In the genomic region with DNA sequence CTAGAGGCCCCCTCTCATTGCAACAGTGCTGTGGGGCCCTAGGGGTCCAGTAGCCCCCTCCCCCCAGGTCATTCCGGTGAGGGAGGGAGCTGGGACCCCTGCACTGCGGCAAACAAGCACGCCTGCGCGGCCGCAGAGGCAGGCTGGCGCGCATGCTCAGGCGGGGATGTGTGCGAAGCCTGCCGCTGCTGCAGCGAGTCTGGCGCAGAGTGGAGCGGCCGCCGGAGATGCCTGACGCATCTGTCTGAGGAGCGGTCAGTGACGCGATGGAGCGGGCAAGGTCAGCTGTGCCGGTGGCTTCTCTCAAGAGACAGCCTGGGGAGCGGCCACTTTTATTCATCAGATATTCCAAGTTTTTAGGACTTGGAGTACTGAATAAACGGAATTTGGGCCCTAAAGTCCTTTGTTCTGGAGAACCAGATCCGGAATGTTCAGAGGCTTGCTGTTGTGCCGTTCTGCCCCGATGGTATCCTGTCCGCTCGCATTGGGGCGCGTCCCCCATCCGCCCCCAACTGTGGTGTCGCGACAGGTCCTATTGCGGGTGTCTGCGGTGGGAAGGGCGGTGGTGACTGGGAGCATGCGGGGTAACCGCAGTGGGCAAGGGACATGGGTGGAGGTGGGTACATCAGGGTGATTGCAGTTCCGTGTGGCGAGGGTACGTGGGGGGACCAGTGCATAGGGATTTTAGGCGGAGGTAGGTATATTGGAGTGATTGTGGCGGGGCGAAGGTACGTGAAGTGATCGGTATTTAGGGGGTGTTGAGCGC, we compare ENCODE assay signal across 1 cellular context.
TF ChIP-seq lines count a peak whose summit lies in the region.

TSS of gene SNRPN (plus strand) at position 205 of the 766 bp plus-strand sequence. CDS start 19,467 bp downstream, outside the sequence.
A gene with protein sequence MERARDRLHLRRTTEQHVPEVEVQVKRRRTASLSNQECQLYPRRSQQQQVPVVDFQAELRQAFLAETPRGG (plus strand): TSS at position 205 of the 766 bp plus-strand sequence. CDS start 62 bp downstream, at position 267.

TF ChIP-seq in HepG2, 621 proteins besides CTCF, POLR2A, EP300 and RAD21 (continued from another document and continues in another):
- TF ChIP-seq, protein P1, sequence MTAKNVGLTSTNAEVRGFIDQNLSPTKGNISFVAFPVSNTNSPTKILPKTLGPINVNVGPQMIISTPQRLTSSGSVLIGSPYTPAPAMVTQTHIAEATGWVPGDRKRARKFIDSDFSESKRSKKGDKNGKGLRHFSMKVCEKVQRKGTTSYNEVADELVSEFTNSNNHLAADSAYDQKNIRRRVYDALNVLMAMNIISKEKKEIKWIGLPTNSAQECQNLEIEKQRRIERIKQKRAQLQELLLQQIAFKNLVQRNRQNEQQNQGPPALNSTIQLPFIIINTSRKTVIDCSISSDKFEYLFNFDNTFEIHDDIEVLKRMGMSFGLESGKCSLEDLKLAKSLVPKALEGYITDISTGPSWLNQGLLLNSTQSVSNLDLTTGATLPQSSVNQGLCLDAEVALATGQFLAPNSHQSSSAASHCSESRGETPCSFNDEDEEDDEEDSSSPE (CRISPR knock-in tag; IDR thresholded peaks at IDR 0.05), result peak; percentile 24; the same call in 1 of the 2 replicates
- no peak for TF ChIP-seq ZNF790 (CRISPR knock-in tag; IDR thresholded peaks at IDR 0.05; ENCODE audit: borderline replicate concordance)
- no peak for TF ChIP-seq NCOR1 (IDR thresholded peaks at IDR 0.05; ENCODE audit: borderline replicate concordance, low read length)
- TF ChIP-seq NCOA1 (CRISPR knock-in tag; IDR thresholded peaks at IDR 0.05), result no peak
- peak; percentile 96 for TF ChIP-seq POLR2AphosphoS5 (IDR thresholded peaks at IDR 0.05; ENCODE audit: low read depth, low read length)
- TF ChIP-seq THYN1 (CRISPR knock-in tag; IDR thresholded peaks at IDR 0.05; ENCODE audit: borderline replicate concordance, low read depth), result no peak
- TF ChIP-seq, protein P2, sequence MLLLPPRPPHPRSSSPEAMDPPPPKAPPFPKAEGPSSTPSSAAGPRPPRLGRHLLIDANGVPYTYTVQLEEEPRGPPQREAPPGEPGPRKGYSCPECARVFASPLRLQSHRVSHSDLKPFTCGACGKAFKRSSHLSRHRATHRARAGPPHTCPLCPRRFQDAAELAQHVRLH (CRISPR knock-in tag; IDR thresholded peaks at IDR 0.05; ENCODE audit: borderline replicate concordance, low read depth), result no peak
- no peak for TF ChIP-seq CREB3 (CRISPR knock-in tag; IDR thresholded peaks at IDR 0.05)
- TF ChIP-seq, protein P3, sequence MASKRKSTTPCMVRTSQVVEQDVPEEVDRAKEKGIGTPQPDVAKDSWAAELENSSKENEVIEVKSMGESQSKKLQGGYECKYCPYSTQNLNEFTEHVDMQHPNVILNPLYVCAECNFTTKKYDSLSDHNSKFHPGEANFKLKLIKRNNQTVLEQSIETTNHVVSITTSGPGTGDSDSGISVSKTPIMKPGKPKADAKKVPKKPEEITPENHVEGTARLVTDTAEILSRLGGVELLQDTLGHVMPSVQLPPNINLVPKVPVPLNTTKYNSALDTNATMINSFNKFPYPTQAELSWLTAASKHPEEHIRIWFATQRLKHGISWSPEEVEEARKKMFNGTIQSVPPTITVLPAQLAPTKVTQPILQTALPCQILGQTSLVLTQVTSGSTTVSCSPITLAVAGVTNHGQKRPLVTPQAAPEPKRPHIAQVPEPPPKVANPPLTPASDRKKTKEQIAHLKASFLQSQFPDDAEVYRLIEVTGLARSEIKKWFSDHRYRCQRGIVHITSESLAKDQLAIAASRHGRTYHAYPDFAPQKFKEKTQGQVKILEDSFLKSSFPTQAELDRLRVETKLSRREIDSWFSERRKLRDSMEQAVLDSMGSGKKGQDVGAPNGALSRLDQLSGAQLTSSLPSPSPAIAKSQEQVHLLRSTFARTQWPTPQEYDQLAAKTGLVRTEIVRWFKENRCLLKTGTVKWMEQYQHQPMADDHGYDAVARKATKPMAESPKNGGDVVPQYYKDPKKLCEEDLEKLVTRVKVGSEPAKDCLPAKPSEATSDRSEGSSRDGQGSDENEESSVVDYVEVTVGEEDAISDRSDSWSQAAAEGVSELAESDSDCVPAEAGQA (IDR thresholded peaks at IDR 0.05; ENCODE audit: low read depth), result no peak
- TF ChIP-seq, protein P3 (CRISPR knock-in tag; IDR thresholded peaks at IDR 0.05; ENCODE audit: borderline replicate concordance), result no peak
- TF ChIP-seq NRL (CRISPR knock-in tag; IDR thresholded peaks at IDR 0.05; ENCODE audit: borderline replicate concordance), result no peak
- no peak for TF ChIP-seq ZNF431 (CRISPR knock-in tag; IDR thresholded peaks at IDR 0.05; ENCODE audit: borderline replicate concordance, low read depth)
- TF ChIP-seq, protein P4, sequence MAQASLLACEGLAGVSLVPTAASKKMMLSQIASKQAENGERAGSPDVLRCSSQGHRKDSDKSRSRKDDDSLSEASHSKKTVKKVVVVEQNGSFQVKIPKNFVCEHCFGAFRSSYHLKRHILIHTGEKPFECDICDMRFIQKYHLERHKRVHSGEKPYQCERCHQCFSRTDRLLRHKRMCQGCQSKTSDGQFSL (CRISPR knock-in tag; IDR thresholded peaks at IDR 0.05), result no peak
- TF ChIP-seq, protein P5, sequence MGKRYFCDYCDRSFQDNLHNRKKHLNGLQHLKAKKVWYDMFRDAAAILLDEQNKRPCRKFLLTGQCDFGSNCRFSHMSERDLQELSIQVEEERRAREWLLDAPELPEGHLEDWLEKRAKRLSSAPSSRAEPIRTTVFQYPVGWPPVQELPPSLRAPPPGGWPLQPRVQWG (CRISPR knock-in tag; IDR thresholded peaks at IDR 0.05; ENCODE audit: borderline replicate concordance, low read depth), result no peak
- TF ChIP-seq ZFX (CRISPR knock-in tag; IDR thresholded peaks at IDR 0.05; ENCODE audit: low read depth), result peak; percentile 27
- peak; percentile 80; the same call in 1 of the 2 replicates for TF ChIP-seq ZNF292 (CRISPR knock-in tag; IDR thresholded peaks at IDR 0.05; ENCODE audit: borderline replicate concordance, low read depth)
- peak; percentile 90 for TF ChIP-seq TAF1 (CRISPR knock-in tag; IDR thresholded peaks at IDR 0.05)
- no peak for TF ChIP-seq ZKSCAN5 (CRISPR knock-in tag; IDR thresholded peaks at IDR 0.05)
- TF ChIP-seq XRCC5 (optimal IDR thresholded peaks at IDR 0.05; ENCODE audit: low read length), result no peak
- no peak for TF ChIP-seq HNRNPK (IDR thresholded peaks at IDR 0.05; ENCODE audit: low read depth, low read length, poor library complexity, severe bottlenecking)
- TF ChIP-seq HBP1 (CRISPR knock-in tag; IDR thresholded peaks at IDR 0.05; ENCODE audit: low read depth), result no peak
- TF ChIP-seq RBM39 (IDR thresholded peaks at IDR 0.05; ENCODE audit: low read depth, low read length, poor library complexity, severe bottlenecking), result no peak
- no peak for TF ChIP-seq MLLT10 (CRISPR knock-in tag; IDR thresholded peaks at IDR 0.05)
- no peak for TF ChIP-seq NFYC (CRISPR knock-in tag; IDR thresholded peaks at IDR 0.05)
- no peak for TF ChIP-seq ZNF496 (CRISPR knock-in tag; IDR thresholded peaks at IDR 0.05; ENCODE audit: insufficient replicate concordance)
- no peak for TF ChIP-seq ZBTB49 (CRISPR knock-in tag; IDR thresholded peaks at IDR 0.05; ENCODE audit: borderline replicate concordance)
- TF ChIP-seq PPARG (CRISPR knock-in tag; conservative IDR thresholded peaks at IDR 0.05), result no peak
- TF ChIP-seq ZNF12 (CRISPR knock-in tag; IDR thresholded peaks at IDR 0.05), result no peak
- TF ChIP-seq SYNCRIP (IDR thresholded peaks at IDR 0.05; ENCODE audit: insufficient read depth, low read depth, low read length), result no peak
- TF ChIP-seq TEAD2 (CRISPR knock-in tag; IDR thresholded peaks at IDR 0.05), result no peak
- no peak for TF ChIP-seq NONO (IDR thresholded peaks at IDR 0.05)
- TF ChIP-seq NONO (CRISPR knock-in tag; conservative IDR thresholded peaks at IDR 0.05), result no peak
- no peak for TF ChIP-seq SCMH1 (CRISPR knock-in tag; IDR thresholded peaks at IDR 0.05; ENCODE audit: borderline replicate concordance)
- TF ChIP-seq SOX6 (IDR thresholded peaks at IDR 0.05), result no peak
- no peak for TF ChIP-seq SOX6 (CRISPR knock-in tag; IDR thresholded peaks at IDR 0.05)
- no peak for TF ChIP-seq PRDM10 (CRISPR knock-in tag; IDR thresholded peaks at IDR 0.05; ENCODE audit: low read depth)
- no peak for TF ChIP-seq SP140L (CRISPR knock-in tag; IDR thresholded peaks at IDR 0.05; ENCODE audit: borderline replicate concordance)
- TF ChIP-seq, protein P6, sequence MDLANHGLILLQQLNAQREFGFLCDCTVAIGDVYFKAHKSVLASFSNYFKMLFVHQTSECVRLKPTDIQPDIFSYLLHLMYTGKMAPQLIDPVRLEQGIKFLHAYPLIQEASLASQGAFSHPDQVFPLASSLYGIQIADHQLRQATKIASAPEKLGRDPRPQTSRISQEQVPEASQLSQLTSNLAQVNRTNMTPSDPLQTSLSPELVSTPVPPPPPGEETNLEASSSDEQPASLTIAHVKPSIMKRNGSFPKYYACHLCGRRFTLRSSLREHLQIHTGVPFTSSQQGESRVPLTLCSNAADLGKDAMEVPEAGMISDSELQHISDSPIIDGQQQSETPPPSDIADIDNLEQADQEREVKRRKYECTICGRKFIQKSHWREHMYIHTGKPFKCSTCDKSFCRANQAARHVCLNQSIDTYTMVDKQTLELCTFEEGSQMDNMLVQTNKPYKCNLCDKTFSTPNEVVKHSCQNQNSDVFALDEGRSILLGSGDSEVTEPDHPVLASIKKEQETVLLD (CRISPR knock-in tag; IDR thresholded peaks at IDR 0.05; ENCODE audit: low read depth), result no peak
- TF ChIP-seq ZNF556 (CRISPR knock-in tag; IDR thresholded peaks at IDR 0.05; ENCODE audit: borderline replicate concordance), result no peak
- 0 out of 2 replicates have a peak, but pooled peaks have one; percentile 14 for TF ChIP-seq THAP11 (CRISPR knock-in tag; IDR thresholded peaks at IDR 0.05)
